Comparison of ENCODE assay signal across 9 cellular contexts in the genomic region with DNA sequence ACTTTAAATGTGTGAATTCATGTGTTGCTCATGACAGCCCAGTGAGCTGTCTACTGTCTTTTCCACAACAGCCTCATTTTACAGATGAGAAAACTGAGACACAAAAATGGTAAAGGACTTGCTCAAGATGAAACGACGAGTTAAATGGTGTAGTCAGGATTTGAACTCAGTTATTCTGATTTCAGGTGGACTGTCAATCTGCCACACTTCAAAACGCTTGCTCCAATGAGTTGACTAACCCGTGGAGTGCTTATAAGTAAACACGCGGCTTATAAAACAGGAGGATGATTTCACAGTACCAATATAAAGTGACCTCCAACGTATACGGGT. TPM values are rescaled to one million over a fixed set of nuclear protein-coding genes. Genes with fewer than 3 reads are reported as not detected.
DNase-seq lines count a peak whose midpoint lies in the region; ATAC-seq, FAIRE-seq and TF ChIP-seq lines count a peak whose summit lies in the region.
"Had no signal": no experiment of that assay in that cellular context is flagged by ENCODE, and none has a peak within 500 bp of the region (broad histone marks: within the 10 kb centered on the region; RNA-seq: fewer than 3 reads in every experiment).

No MANE protein-coding gene starts in this region.

- DNase-seq in CD8-positive, alpha-beta memory T cell: no peak
- DNase-seq in NCI-H69 (lab: John Stamatoyannopoulos, UW) (peak; percentile 46), pancreas (no peak), frontal cortex (ENCODE audit: low spot score in 2 of 2) (no peak), mucosa of gallbladder (ENCODE audit: low spot score) (no peak), CD1c-positive myeloid dendritic cell (ENCODE audit: extremely low spot score) (no peak)
- no peak for DNase-seq in effector memory CD8-positive, alpha-beta T cell

- peaks cover 18% of the 10 kb centered on the region for H3K4me1 ChIP-seq in CD8-positive, alpha-beta memory T cell (ENCODE audit: insufficient read depth, low read length)
- H3K4me1 ChIP-seq in pancreas: peaks cover 0 to 4% (median 3%) of the 10 kb centered on the region in 3 donors

- no peak for FAIRE-seq in pancreas (lab: Jason Lieb, UNC)
- no peak for FAIRE-seq in frontal cortex (lab: Jason Lieb, UNC)

- no peak for ATAC-seq in effector memory CD8-positive, alpha-beta T cell (replicated peaks)
- ATAC-seq in pancreas (no peak), GM21381 (IDR thresholded peaks at IDR 0.05; ENCODE audit: unreplicated experiment) (no peak)

- peak overlapping the region in 7 of 8 donors; percentile 63 to 91 (median 77) for H3K27ac Mint-ChIP-seq in CD8-positive, alpha-beta memory T cell
- H3K27ac Mint-ChIP-seq in effector memory CD8-positive, alpha-beta T cell: no peak overlapping the region

- H3K36me3 Mint-ChIP-seq in CD8-positive, alpha-beta memory T cell: peaks cover 0 to 6% (median 0%) of the 10 kb centered on the region in 3 donors
- peaks cover 7% of the 10 kb centered on the region for H3K36me3 Mint-ChIP-seq in effector memory CD8-positive, alpha-beta T cell (ENCODE audit: insufficient read depth)

- H3K4me3 Mint-ChIP-seq in CD8-positive, alpha-beta memory T cell: peak overlapping the region; percentile 83 to 96 (median 90)
- H3K4me3 Mint-ChIP-seq in effector memory CD8-positive, alpha-beta T cell: peak overlapping the region; percentile 85 to 86

- H3K36me3 ChIP-seq in CD8-positive, alpha-beta memory T cell (ENCODE audit: insufficient read depth, low read length): no peaks in the 10 kb centered on the region
- no peaks in the 10 kb centered on the region for H3K36me3 ChIP-seq in pancreas

- CTCF ChIA-PET in CD8-positive, alpha-beta memory T cell (lab: Charles Lee): interaction anchor here (1.1 to 2.0 kb wide), 5 partner anchors 18 to 163 kb away, joined by 3 to 7 read pairs (median 5); a partner anchor contains a TSS

- WGBS in pancreas, 2 donors: 87% methylated on average over 8 of the region's 8 CpGs

- H3K9me3 Mint-ChIP-seq in CD8-positive, alpha-beta memory T cell: no peaks in the 10 kb centered on the region
- H3K9me3 Mint-ChIP-seq in effector memory CD8-positive, alpha-beta T cell: no peaks in the 10 kb centered on the region

- peak overlapping the region; percentile 68 for H3K4me3 ChIP-seq in CD8-positive, alpha-beta memory T cell (ENCODE audit: low read length)
- H3K4me3 ChIP-seq in pancreas: peak overlapping the region in 3 of 4 donors; percentile 62 to 83 (median 81)

- intact Hi-C loops in pancreas (cut with DNase I): no loop called here

- H3K4me1 Mint-ChIP-seq in CD8-positive, alpha-beta memory T cell: peaks cover 20 to 27% (median 23%) of the 10 kb centered on the region in 3 donors
- H3K4me1 Mint-ChIP-seq in effector memory CD8-positive, alpha-beta T cell (ENCODE audit: low read depth in 2 of 2): peaks cover 12 to 17% of the 10 kb centered on the region in 2 donors

- peak overlapping the region; percentile 18 for H3K27ac ChIP-seq in CD8-positive, alpha-beta memory T cell (ENCODE audit: low read depth, low read length)
- H3K27ac ChIP-seq in pancreas: peak overlapping the region in 3 of 4 donors; percentile 60 to 80 (median 74)

- no peaks in the 10 kb centered on the region for H3K27me3 ChIP-seq in CD8-positive, alpha-beta memory T cell (ENCODE audit: insufficient read depth, low read length, poor library complexity, severe bottlenecking)
- no peaks in the 10 kb centered on the region for H3K27me3 ChIP-seq in pancreas

- TF ChIP-seq CTCF in pancreas (IDR thresholded peaks at IDR 0.05): no peak

- no peaks in the 10 kb centered on the region for H3K9me3 ChIP-seq in CD8-positive, alpha-beta memory T cell (ENCODE audit: low read length)
- no peaks in the 10 kb centered on the region for H3K9me3 ChIP-seq in pancreas
- H3K9me3 ChIP-seq: mucosa of descending colon had no signal

- H3K27me3 Mint-ChIP-seq in CD8-positive, alpha-beta memory T cell: peaks cover 0 to 1% of the 10 kb centered on the region in 2 donors
- no peaks in the 10 kb centered on the region for H3K27me3 Mint-ChIP-seq in effector memory CD8-positive, alpha-beta T cell

- POLR2A ChIA-PET in CD8-positive, alpha-beta memory T cell (lab: Charles Lee): interaction anchor here (3.7 kb wide), 1 partner anchor 79 kb away, joined by 16 read pairs; a partner anchor contains a TSS

RNA-seq across cellular contexts. Expression of a gene that starts 0.7 kb away (rescaled TPM):
- total RNA-seq in CD8-positive, alpha-beta memory T cell: 10 to 100 TPM; 36.3 to 37.2 TPM
- 1.3 TPM for polyA plus RNA-seq in CD8-positive, alpha-beta memory T cell
- 1 to 10 TPM in 2 of 6 donors, under 1 TPM in 4; 0.43 to 1.3 (median 0.78) TPM for total RNA-seq in pancreas
- 1 to 10 TPM; 1.3 to 2.9 TPM for polyA plus RNA-seq in pancreas
- 5.3 TPM for total RNA-seq in frontal cortex
- 1.5 TPM for total RNA-seq in mucosa of gallbladder

RNA-seq across cellular contexts. Expression of a gene that starts 4.3 kb away (rescaled TPM):
- 1 to 10 TPM; 2.0 to 2.7 TPM for total RNA-seq in CD8-positive, alpha-beta memory T cell
- 1.6 TPM for polyA plus RNA-seq in CD8-positive, alpha-beta memory T cell
- 1 to 10 TPM; 1.2 to 4.7 (median 3.8) TPM for total RNA-seq in pancreas
- polyA plus RNA-seq in pancreas: 1 to 10 TPM; 2.7 to 4.8 TPM
- 27.3 TPM for total RNA-seq in frontal cortex
- total RNA-seq in mucosa of gallbladder: 5.2 TPM

RNA-seq across cellular contexts. Expression of a gene that starts 53.6 kb away (rescaled TPM):
- 10 to 100 TPM; 17.6 to 18.2 TPM for total RNA-seq in CD8-positive, alpha-beta memory T cell
- polyA plus RNA-seq in CD8-positive, alpha-beta memory T cell: 21.7 TPM
- total RNA-seq in pancreas: 1 to 10 TPM; 3.3 to 5.4 (median 4.1) TPM
- polyA plus RNA-seq in pancreas: 1 to 10 TPM; 3.2 to 4.8 TPM
- total RNA-seq in frontal cortex: 22.0 TPM
- 8.4 TPM for total RNA-seq in mucosa of gallbladder

Comparison
In these comparisons a context has a peak if more than half of its experiments do, and no peak if none do; other contexts are left out.
1. H3K27ac Mint-ChIP-seq: peak in CD8-positive, alpha-beta memory T cell (7 of 8); none in effector memory CD8-positive, alpha-beta T cell (0 of 2).